ENCODE assay signal across 8 cellular contexts in genomic region chr15:52569244-52569585, GRCh38. TPM values are rescaled to one million over a fixed set of nuclear protein-coding genes. Genes with fewer than 3 reads are reported as not detected.
DNase-seq lines count a peak whose midpoint lies in the region; ATAC-seq and TF ChIP-seq lines count a peak whose summit lies in the region.

No MANE protein-coding gene starts in this region.

- H3K4me3 ChIP-seq in heart left ventricle (peak overlapping the region; percentile 63 to 94 (median 77)), brain microvascular endothelial cell (ENCODE audit: low read depth, low read length) (peak overlapping the region; percentile 90), mononuclear cell (ENCODE audit: low read length) (peak overlapping the region; percentile 70)

- peaks cover 0 to under 1% (median 0%) of the 10 kb centered on the region in 9 donors for H3K36me3 ChIP-seq in heart left ventricle
- H3K36me3 ChIP-seq in brain microvascular endothelial cell (replicated peaks) = no peaks in the 10 kb centered on the region

- peak overlapping the region; percentile 78 to 96 (median 94) for H3K27ac ChIP-seq in heart left ventricle
- peak overlapping the region; percentile 84 for H3K27ac ChIP-seq in brain microvascular endothelial cell

- no peaks in the 10 kb centered on the region for H3K27me3 ChIP-seq in heart left ventricle
- no peaks in the 10 kb centered on the region for H3K27me3 ChIP-seq in brain microvascular endothelial cell (replicated peaks)
- no peaks in the 10 kb centered on the region for H3K27me3 ChIP-seq in mononuclear cell (ENCODE audit: insufficient read depth, low read length)

- intact Hi-C loops in heart left ventricle (cut with DNase I) = loop anchor here in 5 of 10 donors (2.0 to 10.0 kb wide), 5 partner anchors 42 to 314 kb away; partner anchors contain the start of genes ATOSA (in 1 of the 5) and MYO5A (in 1 of the 5)
- intact Hi-C loops in Right ventricle myocardium superior (cut with DNase I) = no loop called here

- TF ChIP-seq CTCF in heart left ventricle (IDR thresholded peaks at IDR 0.05) (no peak), brain microvascular endothelial cell (IDR thresholded peaks at IDR 0.05; ENCODE audit: low read depth, low read length, missing control alignments) (no peak), GM20000 (IDR thresholded peaks at IDR 0.05; ENCODE audit: extremely low read depth, missing control alignments) (no peak)

- H3K4me1 ChIP-seq in heart left ventricle = peaks cover 2 to 44% (median 30%) of the 10 kb centered on the region in 12 donors
- peaks cover 39% of the 10 kb centered on the region for H3K4me1 ChIP-seq in mononuclear cell (ENCODE audit: insufficient read depth, low read length)

- ATAC-seq in heart left ventricle (peak in 2 of 4 donors; percentile 6 to 22), Right ventricle myocardium superior (ENCODE audit: poor library complexity) (no peak), HG02938 (IDR thresholded peaks at IDR 0.05; ENCODE audit: unreplicated experiment) (no peak)

- in situ Hi-C loops in brain microvascular endothelial cell (cut with HindIII; ENCODE audit: low pct_ligation_motif_present, low sequenced_read_pairs) = no loop called here

- no peak for TF ChIP-seq POLR2A in heart left ventricle (IDR thresholded peaks at IDR 0.05)

- no peak for DNase-seq in heart left ventricle
- DNase-seq in Right ventricle myocardium superior = no peak
- no peak for DNase-seq in brain microvascular endothelial cell
- no peak for DNase-seq in GM20000 (ENCODE audit: low spot score)
- DNase-seq in DMS114 treated with DMSO at 0.1 percent for 48 hours (lab: John Stamatoyannopoulos, UW; ENCODE audit: unreplicated experiment) = no peak
- DNase-seq in activated gamma-delta T cell treated with Interleukin-2 at 50 U/mL for 16 hours = no peak

- H3K9me3 ChIP-seq in heart left ventricle = peaks cover 0 to 2% (median 0%) of the 10 kb centered on the region in 12 donors
- no peaks in the 10 kb centered on the region for H3K9me3 ChIP-seq in mononuclear cell (ENCODE audit: low read depth, low read length)

- WGBS in heart left ventricle, 4 donors = 39 to 40% (median 39%) methylated on average over 10 of the region's 10 CpGs

RNA-seq across cellular contexts. Expression of gene ARPP19, which starts 0.4 kb away (rescaled TPM):
- total RNA-seq in heart left ventricle (100 to 1,000 TPM in 7 of 9 donors, 10 to 100 TPM in 2; 77.2 to 182 (median 147) TPM), Right ventricle myocardium superior (149 TPM), mononuclear cell (160 TPM)
- 100 to 1,000 TPM in 1 of 2 donors, 10 to 100 TPM in 1; 28.5 to 122 TPM for polyA plus RNA-seq in heart left ventricle

RNA-seq across cellular contexts. Expression of gene MYO5A, which starts 40.5 kb away (rescaled TPM):
- total RNA-seq in heart left ventricle = 10 to 100 TPM in 3 of 9 donors, 1 to 10 TPM in 6; 4.7 to 29.6 (median 6.9) TPM
- 10 to 100 TPM in 1 of 2 donors, 1 to 10 TPM in 1; 3.2 to 11.1 TPM for polyA plus RNA-seq in heart left ventricle
- total RNA-seq in Right ventricle myocardium superior = 7.4 TPM
- 69.7 TPM for total RNA-seq in mononuclear cell
